8 cellular contexts compared by ENCODE assay signal in genomic region chr12:6662602-6662905, GRCh38. TPM values are rescaled to one million over a fixed set of nuclear protein-coding genes. Genes with fewer than 3 reads are reported as not detected.
DNase-seq lines count a peak whose midpoint lies in the region; ATAC-seq, FAIRE-seq and TF ChIP-seq lines count a peak whose summit lies in the region.

No MANE protein-coding gene starts in this region.

- H3K4me1 Mint-ChIP-seq in astrocyte (ENCODE audit: low read depth, unreplicated experiment) = peaks cover 8% of the 10 kb centered on the region

- H3K9me3 ChIP-seq in astrocyte (ENCODE audit: insufficient read depth, low read depth, low read length) (no peaks in the 10 kb centered on the region), keratinocyte (ENCODE audit: control insufficient read depth, low read depth, low read length) (no peaks in the 10 kb centered on the region)

- H3K4me2 ChIP-seq in astrocyte (ENCODE audit: low read length) (peak overlapping the region; percentile 98), keratinocyte (ENCODE audit: control insufficient read depth, extremely low read depth, insufficient read depth, low read depth, low read length) (peak overlapping the region; percentile 97)

- H3K79me2 ChIP-seq in astrocyte (ENCODE audit: insufficient read depth, low read length) (peaks cover 28% of the 10 kb centered on the region), keratinocyte (ENCODE audit: control insufficient read depth, insufficient read depth, low read length) (peaks cover 9% of the 10 kb centered on the region)

- ATAC-seq in HG03175 (IDR thresholded peaks at IDR 0.05; ENCODE audit: unreplicated experiment) = peak; percentile 22
- ATAC-seq in GM18868 (IDR thresholded peaks at IDR 0.05; ENCODE audit: unreplicated experiment) = no peak

- H3K27me3 ChIP-seq in astrocyte (ENCODE audit: insufficient read depth, low read length) (no peaks in the 10 kb centered on the region), keratinocyte (ENCODE audit: control insufficient read depth, extremely low read depth, insufficient read depth, low read length) (no peaks in the 10 kb centered on the region)

- H3K27ac ChIP-seq in astrocyte (ENCODE audit: low read depth, low read length) = peak overlapping the region; percentile 82
- H3K27ac ChIP-seq in keratinocyte (ENCODE audit: control insufficient read depth, insufficient read depth, low read length) = peak overlapping the region; percentile 87
- peak overlapping the region; percentile 85 for H3K27ac ChIP-seq in substantia nigra (ENCODE audit: low read depth, low read length, poor library complexity, severe bottlenecking)

- peak overlapping the region; percentile 96 for H3K4me3 Mint-ChIP-seq in astrocyte (ENCODE audit: unreplicated experiment)

- no peak for TF ChIP-seq CTCF in astrocyte (IDR thresholded peaks at IDR 0.05; ENCODE audit: insufficient read depth, low read depth, low read length)
- no peak for TF ChIP-seq CTCF in keratinocyte (optimal IDR thresholded peaks at IDR 0.05 in 1 of 3, IDR thresholded peaks at IDR 0.05 in 1 of 3, conservative IDR thresholded peaks at IDR 0.05 in 1 of 3; ENCODE audit: extremely low read depth in 1 of 3, insufficient read depth in 2 of 3, low read length in 3 of 3)

- DNase-seq in astrocyte (ENCODE audit: low read depth) (no peak), keratinocyte (ENCODE audit: low read depth, low spot score) (no peak), substantia nigra (lab: John Stamatoyannopoulos, UW) (peak in 1 of 49 donors; percentile 60), T1000 (lab: John Stamatoyannopoulos, UW) (no peak), NCI-H2081 treated with DMSO at 0.1 percent for 48 hours (lab: John Stamatoyannopoulos, UW) (no peak)

- no peaks in the 10 kb centered on the region for H4K20me1 ChIP-seq in astrocyte (ENCODE audit: insufficient read depth, low read length)
- no peaks in the 10 kb centered on the region for H4K20me1 ChIP-seq in keratinocyte (ENCODE audit: control insufficient read depth, extremely low read depth, insufficient read depth, low read length)

- no peaks in the 10 kb centered on the region for H3K27me3 Mint-ChIP-seq in astrocyte (ENCODE audit: low read depth, unreplicated experiment)

- H3K4me1 ChIP-seq in astrocyte (ENCODE audit: insufficient read depth, low read length) (peaks cover 6% of the 10 kb centered on the region), keratinocyte (ENCODE audit: control insufficient read depth, extremely low read depth, insufficient read depth, low read length) (peaks cover 10% of the 10 kb centered on the region)

- H3K4me3 ChIP-seq in GM08714 (ENCODE audit: low read length) = peak overlapping the region; percentile 84
- H3K4me3 ChIP-seq in astrocyte (ENCODE audit: insufficient read depth, low read depth, low read length) = peak overlapping the region; percentile 86
- H3K4me3 ChIP-seq in keratinocyte (ENCODE audit: control insufficient read depth in 2 of 3, extremely low read depth in 1 of 3, insufficient read depth in 2 of 3, low read depth in 1 of 3, low read length in 3 of 3) = peak overlapping the region; percentile 64 to 96 (median 94)

- H3K9ac ChIP-seq in astrocyte (ENCODE audit: low read length) (peak overlapping the region; percentile 91), keratinocyte (ENCODE audit: control insufficient read depth, extremely low read depth, insufficient read depth, low read length) (peak overlapping the region; percentile 89)

- H3K27ac Mint-ChIP-seq in astrocyte (ENCODE audit: unreplicated experiment) = peak overlapping the region; percentile 97

- H3K36me3 ChIP-seq in astrocyte (ENCODE audit: insufficient read depth, low read length) (peaks cover 5% of the 10 kb centered on the region), keratinocyte (ENCODE audit: control insufficient read depth in 2 of 2, extremely low read depth in 1 of 2, insufficient read depth in 2 of 2, low read length in 2 of 2) (peaks cover 8 to 10% of the 10 kb centered on the region in 2 experiments)

- H3K9me3 Mint-ChIP-seq in astrocyte (ENCODE audit: unreplicated experiment) = no peaks in the 10 kb centered on the region

- dilution Hi-C loops in keratinocyte (cut with MboI; ENCODE audit: extremely low pct_ligation_motif_present, low sequenced_read_pairs) = no loop called here

- peak overlapping the region; percentile 67 for H2AFZ ChIP-seq in astrocyte (ENCODE audit: low read depth, low read length)
- peak overlapping the region; percentile 97 for H2AFZ ChIP-seq in keratinocyte (ENCODE audit: control insufficient read depth, low read length)

- no peaks in the 10 kb centered on the region for H3K9me1 ChIP-seq in keratinocyte (ENCODE audit: control insufficient read depth, extremely low read depth, insufficient read depth, low read length)

- no peak for FAIRE-seq in astrocyte (lab: Jason Lieb, UNC)
- no peak for FAIRE-seq in keratinocyte (lab: Jason Lieb, UNC)

- H3K36me3 Mint-ChIP-seq in astrocyte (ENCODE audit: low read depth, unreplicated experiment) = peaks cover 6% of the 10 kb centered on the region

RNA-seq across cellular contexts. Expression of gene ING4, which starts 0.4 kb away (rescaled TPM):
- total RNA-seq in astrocyte = 30.9 and 34.8 TPM in 2 replicates
- polyA plus RNA-seq in keratinocyte = 25.5 to 31.6 TPM (median 30.4 TPM) in 3 replicates
- polyA plus RNA-seq in keratinocyte (2011; ENCODE audit: low read depth) = 23.5 TPM
- polyA plus RNA-seq in keratinocyte (2011; cell fraction: cytosol; rRNA removed) = 28.0 and 31.8 TPM in 2 replicates
- polyA plus RNA-seq in keratinocyte (2011; cell fraction: nucleus; rRNA removed) = 55.8 and 66.2 TPM in 2 replicates
- polyA plus RNA-seq in keratinocyte (2012; ENCODE audit: low replicate concordance) = 15.8 and 34.4 TPM in 2 replicates
- 2.2 to 14.1 TPM (median 10.0 TPM) in 3 replicates for polyA minus RNA-seq in keratinocyte
- polyA minus RNA-seq in keratinocyte (2011; cell fraction: cytosol; rRNA and poly(A)+ RNA removed) = 13.2 TPM
- polyA minus RNA-seq in keratinocyte (2011; cell fraction: nucleus; rRNA and poly(A)+ RNA removed) = 5.4 and 14.6 TPM in 2 replicates

RNA-seq across cellular contexts. Expression of gene ACRBP, which starts 15.3 kb away (rescaled TPM):
- total RNA-seq in astrocyte = 0.54 and 0.60 TPM in 2 replicates
- 0.07 to 0.21 TPM (median 0.09 TPM) in 3 replicates for polyA plus RNA-seq in keratinocyte
- polyA plus RNA-seq in keratinocyte (2011; ENCODE audit: low read depth) = 1.00 TPM
- 0.16 TPM in 1 of 2 replicates, not detected in the other for polyA plus RNA-seq in keratinocyte (2011; cell fraction: cytosol; rRNA removed)
- 1.2 and 1.4 TPM in 2 replicates for polyA plus RNA-seq in keratinocyte (2011; cell fraction: nucleus; rRNA removed)
- 1.6 TPM in 1 of 2 replicates, not detected in the other for polyA plus RNA-seq in keratinocyte (2012; ENCODE audit: low replicate concordance)
- 0.76 TPM in 1 of 3 replicates, not detected in the others for polyA minus RNA-seq in keratinocyte
- not detected for polyA minus RNA-seq in keratinocyte (2011; cell fraction: cytosol; rRNA and poly(A)+ RNA removed)
- not detected in 2 replicates for polyA minus RNA-seq in keratinocyte (2011; cell fraction: nucleus; rRNA and poly(A)+ RNA removed)

RNA-seq across cellular contexts. Expression of gene ZNF384, which starts 26.6 kb away (rescaled TPM):
- 48.9 and 50.6 TPM in 2 replicates for total RNA-seq in astrocyte
- polyA plus RNA-seq in keratinocyte = 29.0 to 44.0 TPM (median 29.8 TPM) in 3 replicates
- polyA plus RNA-seq in keratinocyte (2011; ENCODE audit: low read depth) = 11.7 TPM
- 24.9 and 27.5 TPM in 2 replicates for polyA plus RNA-seq in keratinocyte (2011; cell fraction: cytosol; rRNA removed)
- polyA plus RNA-seq in keratinocyte (2011; cell fraction: nucleus; rRNA removed) = 74.2 and 75.2 TPM in 2 replicates
- polyA plus RNA-seq in keratinocyte (2012; ENCODE audit: low replicate concordance) = 27.7 and 30.3 TPM in 2 replicates
- 21.3 to 60.1 TPM (median 34.4 TPM) in 3 replicates for polyA minus RNA-seq in keratinocyte
- 26.1 TPM for polyA minus RNA-seq in keratinocyte (2011; cell fraction: cytosol; rRNA and poly(A)+ RNA removed)
- polyA minus RNA-seq in keratinocyte (2011; cell fraction: nucleus; rRNA and poly(A)+ RNA removed) = 19.2 and 31.5 TPM in 2 replicates

RNA-seq across cellular contexts. Expression of gene LPAR5, which starts 26.8 kb away (rescaled TPM):
- 0.73 and 0.89 TPM in 2 replicates for total RNA-seq in astrocyte
- 6.7 to 11.7 TPM (median 8.3 TPM) in 3 replicates for polyA plus RNA-seq in keratinocyte
- polyA plus RNA-seq in keratinocyte (2011; ENCODE audit: low read depth) = 1.8 TPM
- polyA plus RNA-seq in keratinocyte (2011; cell fraction: cytosol; rRNA removed) = 7.1 and 8.1 TPM in 2 replicates
- 14.6 and 17.4 TPM in 2 replicates for polyA plus RNA-seq in keratinocyte (2011; cell fraction: nucleus; rRNA removed)
- 6.4 and 12.5 TPM in 2 replicates for polyA plus RNA-seq in keratinocyte (2012; ENCODE audit: low replicate concordance)
- 8.7 to 32.0 TPM (median 9.3 TPM) in 3 replicates for polyA minus RNA-seq in keratinocyte
- 11.5 TPM for polyA minus RNA-seq in keratinocyte (2011; cell fraction: cytosol; rRNA and poly(A)+ RNA removed)
- 12.1 and 13.9 TPM in 2 replicates for polyA minus RNA-seq in keratinocyte (2011; cell fraction: nucleus; rRNA and poly(A)+ RNA removed)

RNA-seq across cellular contexts. Expression of gene PIANP, which starts 38.1 kb away (rescaled TPM):
- 3.1 and 3.6 TPM in 2 replicates for total RNA-seq in astrocyte
- not detected in 3 replicates for polyA plus RNA-seq in keratinocyte
- not detected for polyA plus RNA-seq in keratinocyte (2011; ENCODE audit: low read depth)
- not detected in 2 replicates for polyA plus RNA-seq in keratinocyte (2011; cell fraction: cytosol; rRNA removed)
- 0.12 TPM in 1 of 2 replicates, not detected in the other for polyA plus RNA-seq in keratinocyte (2011; cell fraction: nucleus; rRNA removed)
- 0.09 TPM in 1 of 2 replicates, not detected in the other for polyA plus RNA-seq in keratinocyte (2012; ENCODE audit: low replicate concordance)
- 0.16 TPM in 1 of 3 replicates, not detected in the others for polyA minus RNA-seq in keratinocyte
- not detected for polyA minus RNA-seq in keratinocyte (2011; cell fraction: cytosol; rRNA and poly(A)+ RNA removed)
- polyA minus RNA-seq in keratinocyte (2011; cell fraction: nucleus; rRNA and poly(A)+ RNA removed) = not detected in 2 replicates
